ENCODE assay signal across 8 cellular contexts in genomic region chr6:83192456-83192855, GRCh38. TPM values are rescaled to one million over a fixed set of nuclear protein-coding genes. Genes with fewer than 3 reads are reported as not detected.
A peak's percentile ranks its signal among the peaks of the same experiment; 100 is the strongest.
DNase-seq lines count a peak whose midpoint lies in the region; TF ChIP-seq lines count a peak whose summit lies in the region.

No MANE protein-coding gene starts in this region.

- CTCF ChIA-PET in BJ (lab: Yijun Ruan, JAX), result interaction anchor here (1.5 to 9.4 kb wide), 2 partner anchors 126 to 320 kb away, joined by 3 to 70 read pairs; partner anchors contain the start of genes DOP1A, PRSS35 and UBE3D
- CTCF ChIA-PET in mammary epithelial cell (lab: Charles Lee; ENCODE audit: low non-redundant PET), result no interaction called here

- peak overlapping the region; percentile 98 for H2AFZ ChIP-seq in mammary epithelial cell (ENCODE audit: low read depth, low read length)

- WGBS in mammary epithelial cell (ENCODE audit: low coverage, missing lambda C conversion rate), result 0% methylated on average over 3 of the region's 4 CpGs

- intact Hi-C loops in mammary epithelial cell (cut with micrococcal nuclease), result loop anchor here (5.0 kb wide), 1 partner anchor 125 kb away; the partner anchor contains the start of genes DOP1A and UBE3D

- BruUV-seq in mammary epithelial cell (replicated peaks; lab: Mats Ljungman, UMichigan), result no TSS peak

- H3K36me3 ChIP-seq in BJ (ENCODE audit: control insufficient read depth, insufficient read depth, low read length) (peaks cover 3% of the 10 kb centered on the region; the same call in 1 of the 2 replicates), mammary epithelial cell (ENCODE audit: insufficient read depth, low read length) (peaks cover 11% of the 10 kb centered on the region), mucosa of rectum (ENCODE audit: control insufficient read depth in 2 of 2, insufficient read depth in 2 of 2, low read length in 2 of 2) (peaks cover 4 to 11% of the 10 kb centered on the region in 2 donors)

- dilution Hi-C loops in mammary epithelial cell (cut with HindIII; ENCODE audit: low sequenced_read_pairs), result no loop called here

- in situ Hi-C loops in mammary epithelial cell (cut with MboI; ENCODE audit: low sequenced_read_pairs in 2 of 2), result no loop called here

- peaks cover 13% of the 10 kb centered on the region for H3K4me1 ChIP-seq in mammary epithelial cell (ENCODE audit: insufficient read depth, low read length)
- peaks cover 2 to 6% of the 10 kb centered on the region in 2 donors for H3K4me1 ChIP-seq in mucosa of rectum (ENCODE audit: control insufficient read depth in 2 of 2, insufficient read depth in 2 of 2, low read length in 2 of 2)

- H3K4me2 ChIP-seq in mammary epithelial cell (ENCODE audit: insufficient read depth, low read depth, low read length), result peak overlapping the region; percentile 93

- H3K4me3 ChIP-seq in BJ (ENCODE audit: low read depth, low read length) (peak overlapping the region; percentile 93), mammary epithelial cell (replicated peaks in 1 of 3; ENCODE audit: insufficient read depth in 1 of 3, low read depth in 2 of 3, low read length in 3 of 3) (peak overlapping the region; percentile 77 to 89 (median 86)), mucosa of rectum (ENCODE audit: low read length in 2 of 2) (peak overlapping the region; percentile 88 to 93)

- peaks cover 45% of the 10 kb centered on the region for H3K79me2 ChIP-seq in mammary epithelial cell (ENCODE audit: insufficient read depth, low read length)

- H3K9me3 ChIP-seq in mammary epithelial cell (replicated peaks; ENCODE audit: insufficient read depth, low read length), result no peaks in the 10 kb centered on the region
- H3K9me3 ChIP-seq in mucosa of rectum (ENCODE audit: control insufficient read depth in 2 of 2, low read length in 2 of 2), result no peaks in the 10 kb centered on the region

- peak overlapping the region; percentile 72 for H3K9ac ChIP-seq in mammary epithelial cell (ENCODE audit: insufficient read depth, low read length)
- peak overlapping the region; percentile 84 to 88 for H3K9ac ChIP-seq in mucosa of rectum (ENCODE audit: low read depth in 1 of 2, low read length in 2 of 2)

- DNase-seq in BJ (ENCODE audit: low read depth) (no peak), HT-29 (ENCODE audit: low spot score) (peak; percentile 25), mammary epithelial cell (peak; percentile 43), NCI-H2029 treated with DMSO at 0.1 percent for 48 hours (lab: John Stamatoyannopoulos, UW) (no peak), NCI-H774 (lab: John Stamatoyannopoulos, UW) (no peak), medulla oblongata (ENCODE audit: extremely low spot score) (no peak), DMS114 treated with DMSO at 0.1 percent for 48 hours (lab: John Stamatoyannopoulos, UW; ENCODE audit: unreplicated experiment) (no peak)

- H4K20me1 ChIP-seq in mammary epithelial cell (ENCODE audit: insufficient read depth, low read length), result no peaks in the 10 kb centered on the region

- TF ChIP-seq CTCF in BJ (IDR thresholded peaks at IDR 0.05; ENCODE audit: insufficient read depth, low read depth, low read length) (no peak), mammary epithelial cell (conservative IDR thresholded peaks at IDR 0.05 in 1 of 2, IDR thresholded peaks at IDR 0.05 in 1 of 2; ENCODE audit: extremely low read depth in 1 of 2, insufficient read depth in 1 of 2, low read depth in 1 of 2, low read length in 2 of 2) (no peak)

- POLR2A ChIA-PET in BJ (lab: Charles Lee), result no interaction called here

- H3K27ac ChIP-seq in mammary epithelial cell (ENCODE audit: insufficient read depth, low read depth, low read length) (peak overlapping the region; percentile 56), mucosa of rectum (ENCODE audit: low read depth in 2 of 2, low read length in 2 of 2) (peak overlapping the region; percentile 75 to 80)

- H3K27me3 ChIP-seq in BJ (ENCODE audit: control insufficient read depth, insufficient read depth, low read length) (no peaks in the 10 kb centered on the region), mammary epithelial cell (ENCODE audit: insufficient read depth, low read length) (no peaks in the 10 kb centered on the region), mucosa of rectum (ENCODE audit: control insufficient read depth in 2 of 2, insufficient read depth in 2 of 2, low read length in 2 of 2) (no peaks in the 10 kb centered on the region)

RNA-seq across cellular contexts. Expression of gene PGM3, which starts 0.6 kb away (rescaled TPM):
- polyA plus RNA-seq in BJ (2011; rRNA removed) (74.4 and 96.5 TPM in 2 replicates), mammary epithelial cell (23.2 TPM)
- polyA minus RNA-seq in BJ (2011; rRNA and poly(A)+ RNA removed), result 56.5 and 72.7 TPM in 2 replicates
- 14.7 and 18.3 TPM in 2 replicates for total RNA-seq in HT-29 (2014; rRNA removed; shearing (Covaris generic))
- total RNA-seq in mammary epithelial cell, result 10 to 100 TPM; 32.2 to 63.6 TPM
- 51.2 TPM for polyA minus RNA-seq in mammary epithelial cell

RNA-seq across cellular contexts. Expression of gene RWDD2A, which starts 0.7 kb away (rescaled TPM):
- polyA plus RNA-seq in BJ (2011; rRNA removed) (4.4 and 6.9 TPM in 2 replicates), mammary epithelial cell (1.00 TPM)
- 1.7 and 2.7 TPM in 2 replicates for polyA minus RNA-seq in BJ (2011; rRNA and poly(A)+ RNA removed)
- total RNA-seq in HT-29 (2014; rRNA removed; shearing (Covaris generic)), result 0.60 and 1.1 TPM in 2 replicates
- total RNA-seq in mammary epithelial cell, result 1 to 10 TPM; 1.3 to 2.6 TPM
- not detected for polyA minus RNA-seq in mammary epithelial cell

Comparison
In these comparisons a context has a peak if more than half of its experiments do, and no peak if none do; other contexts are left out.
1. DNase-seq: peak in HT-29 (single experiment) and mammary epithelial cell (single experiment); none in BJ (single experiment), NCI-H2029 treated with DMSO at 0.1 percent for 48 hours (single experiment), NCI-H774 (single experiment), medulla oblongata (single experiment) and DMS114 treated with DMSO at 0.1 percent for 48 hours (single experiment).
2. Peak in every context shown above with its lines, with median percentiles within 50 percentile points of each other: H3K4me3 ChIP-seq.